Comparison of ENCODE assay signal across 15 cellular contexts in genomic region chr7:68224041-68224534, GRCh38.
A peak's percentile ranks its signal among the peaks of the same experiment; 100 is the strongest.
DNase-seq lines count a peak whose midpoint lies in the region; ATAC-seq and TF ChIP-seq lines count a peak whose summit lies in the region.
"Had no signal": no experiment of that assay in that cellular context is flagged by ENCODE, and none has a peak within 500 bp of the region (broad histone marks: within the 10 kb centered on the region; RNA-seq: fewer than 3 reads in every experiment).

No MANE protein-coding gene starts in this region.

- H3K27ac Mint-ChIP-seq in brain, result peak overlapping the region in 3 of 5 experiments; percentile 71 to 80 (median 77)
- H3K27ac Mint-ChIP-seq in Calu3 (ENCODE audit: unreplicated experiment), result no peak overlapping the region
- H3K27ac Mint-ChIP-seq: B cell, immature natural killer cell had no signal

- H3K9ac ChIP-seq in PC-3 (ENCODE audit: low read length), result no peak overlapping the region

- ATAC-seq in HG02840 (IDR thresholded peaks at IDR 0.05; ENCODE audit: low FRiP score, unreplicated experiment) (no peak), PC-3 (no peak), aorta (ENCODE audit: low FRiP score) (no peak)
- ATAC-seq: activated T-cell treated with anti-CD3 and anti-CD28 coated beads, Interleukin-2, amount 50 U/mL, for 4 hours; stimulated activated naive CD8-positive, alpha-beta T cell treated with anti-CD3 and anti-CD28 coated beads, Interleukin-15, Interleukin-2, amounts not matched to agents 100 U/mL and 50 U/mL, for 24 hours had no signal

- no peaks in the 10 kb centered on the region for H3K9me2 ChIP-seq in PC-3 (replicated peaks; ENCODE audit: low read length)

- no peak overlapping the region for H2AFZ ChIP-seq in PC-3 (ENCODE audit: low read length)

- H3K4me3 ChIP-seq in PC-3 (ENCODE audit: low read length) (no peak overlapping the region), aorta (ENCODE audit: low read length in 2 of 2) (no peak overlapping the region)
- H3K4me3 ChIP-seq: ascending aorta, right atrium auricular region had no signal

- H3K9me3 ChIP-seq in PC-3 (ENCODE audit: low read length), result peaks cover 3% of the 10 kb centered on the region; the same call in 1 of the 2 replicates
- peaks cover 4% of the 10 kb centered on the region for H3K9me3 ChIP-seq in aorta (ENCODE audit: control insufficient read depth, low read length)
- H3K9me3 ChIP-seq: ascending aorta, right atrium auricular region had no signal

- peak overlapping the region in 2 of 5 experiments; percentile 4 to 18 for H3K4me3 Mint-ChIP-seq in brain
- no peak overlapping the region for H3K4me3 Mint-ChIP-seq in Calu3 (ENCODE audit: low read depth, unreplicated experiment)
- H3K4me3 Mint-ChIP-seq: activated T-cell treated with anti-CD3 and anti-CD28 coated beads, Interleukin-2, amount 50 U/mL, for 4 hours; B cell; immature natural killer cell had no signal

- H3K4me1 Mint-ChIP-seq in brain (peaks cover 31% of the 10 kb centered on the region), Calu3 (ENCODE audit: low read depth, unreplicated experiment) (no peaks in the 10 kb centered on the region)
- H3K4me1 Mint-ChIP-seq: B cell, immature natural killer cell had no signal

- no peaks in the 10 kb centered on the region for H3F3A ChIP-seq in PC-3 (ENCODE audit: low read length, unreplicated experiment)

- WGBS in aorta, 2 donors, result 7 to 8% methylated on average over 8 of the region's 8 CpGs

- H3K4me1 ChIP-seq in PC-3 (ENCODE audit: insufficient read depth, low read length) (no peaks in the 10 kb centered on the region), aorta (ENCODE audit: control insufficient read depth in 1 of 2, insufficient read depth in 2 of 2, low read length in 2 of 2) (no peaks in the 10 kb centered on the region)

- no peaks in the 10 kb centered on the region for H4K20me1 ChIP-seq in PC-3 (ENCODE audit: low read length)

- POLR2A ChIA-PET in PC-3 (lab: Charles Lee; ENCODE audit: unreplicated experiment), result no interaction called here

- H3K27me3 ChIP-seq in PC-3 (ENCODE audit: low read length) (no peaks in the 10 kb centered on the region), aorta (ENCODE audit: control insufficient read depth in 1 of 2, insufficient read depth in 2 of 2, low read length in 1 of 2) (peaks cover 0 to 4% of the 10 kb centered on the region in 2 donors)
- H3K27me3 ChIP-seq: ascending aorta, right atrium auricular region had no signal

- intact Hi-C loops in Calu3 (cut with micrococcal nuclease; ENCODE audit: unreplicated experiment), result no loop called here
- intact Hi-C loops in PC-3 (cut with micrococcal nuclease), result no loop called here
- intact Hi-C loops in aorta (cut with DNase I), result no loop called here

- no peak overlapping the region for H3K4me2 ChIP-seq in PC-3 (ENCODE audit: low read length)

- H3K36me3 ChIP-seq in PC-3 (ENCODE audit: low read depth, low read length) (no peaks in the 10 kb centered on the region), aorta (ENCODE audit: control insufficient read depth in 1 of 2, insufficient read depth in 2 of 2, low read length in 1 of 2) (no peaks in the 10 kb centered on the region)
- H3K36me3 ChIP-seq: ascending aorta, right atrium auricular region had no signal

- H3K27ac ChIP-seq in PC-3 (ENCODE audit: low read length) (no peak overlapping the region), aorta (ENCODE audit: low read depth in 1 of 2, low read length in 2 of 2) (no peak overlapping the region)
- H3K27ac ChIP-seq: ascending aorta, right atrium auricular region had no signal

- CTCF ChIA-PET in Calu3 (lab: Charles Lee) (no interaction called here), PC-3 (lab: Charles Lee) (no interaction called here)

- H3K27me3 Mint-ChIP-seq in brain (peaks cover 10% of the 10 kb centered on the region), Calu3 (ENCODE audit: unreplicated experiment) (no peaks in the 10 kb centered on the region)
- H3K27me3 Mint-ChIP-seq: B cell had no signal

- H3K9me3 Mint-ChIP-seq in brain (peaks cover 0 to 82% (median 7%) of the 10 kb centered on the region in 5 experiments), Calu3 (ENCODE audit: low read depth, unreplicated experiment) (peaks cover 3% of the 10 kb centered on the region)

- DNase-seq in DMS79 (lab: John Stamatoyannopoulos, UW), result peak; percentile 82
- peak; percentile 59 for DNase-seq in NCI-H2081 treated with DMSO at 0.1 percent for 48 hours (lab: John Stamatoyannopoulos, UW)
- DNase-seq in pons (ENCODE audit: low spot score), result peak; percentile 65
- DNase-seq in Calu3, result no peak
- no peak for DNase-seq in PC-3
- no peak for DNase-seq in aorta
- DNase-seq: activated T-cell treated with anti-CD3 and anti-CD28 coated beads, Interleukin-2, amount 50 U/mL, for 4 hours; GOT3; immature natural killer cell; stimulated activated naive CD8-positive, alpha-beta T cell treated with anti-CD3 and anti-CD28 coated beads, Interleukin-15, Interleukin-2, amounts not matched to agents 100 U/mL and 50 U/mL, for 24 hours had no signal

- BruUV-seq in Calu3 (replicated peaks; lab: Mats Ljungman, UMichigan) (no TSS peak), PC-3 (replicated peaks; lab: Mats Ljungman, UMichigan) (no TSS peak)

- no peaks in the 10 kb centered on the region for H3K79me2 ChIP-seq in PC-3 (ENCODE audit: low read length)

- no peaks in the 10 kb centered on the region for H3K36me3 Mint-ChIP-seq in brain
- no peaks in the 10 kb centered on the region for H3K36me3 Mint-ChIP-seq in Calu3 (ENCODE audit: insufficient read depth, unreplicated experiment)
- H3K36me3 Mint-ChIP-seq: immature natural killer cell had no signal

- TF ChIP-seq CTCF in brain (conservative IDR thresholded peaks at IDR 0.05), result no peak
- TF ChIP-seq CTCF in Calu3 (IDR thresholded peaks at IDR 0.05; ENCODE audit: unreplicated experiment), result no peak
- no peak for TF ChIP-seq CTCF in PC-3 (conservative IDR thresholded peaks at IDR 0.05; ENCODE audit: low read depth, low read length)

Comparison
In these comparisons a context has a peak if more than half of its experiments do, and no peak if none do; other contexts are left out.
1. DNase-seq: peak in DMS79 (single experiment), NCI-H2081 treated with DMSO at 0.1 percent for 48 hours (single experiment) and pons (single experiment); none in Calu3 (single experiment), PC-3 (single experiment) and aorta (0 of 2).